Comparison of ENCODE assay signal across 2 cellular contexts in the genomic region with DNA sequence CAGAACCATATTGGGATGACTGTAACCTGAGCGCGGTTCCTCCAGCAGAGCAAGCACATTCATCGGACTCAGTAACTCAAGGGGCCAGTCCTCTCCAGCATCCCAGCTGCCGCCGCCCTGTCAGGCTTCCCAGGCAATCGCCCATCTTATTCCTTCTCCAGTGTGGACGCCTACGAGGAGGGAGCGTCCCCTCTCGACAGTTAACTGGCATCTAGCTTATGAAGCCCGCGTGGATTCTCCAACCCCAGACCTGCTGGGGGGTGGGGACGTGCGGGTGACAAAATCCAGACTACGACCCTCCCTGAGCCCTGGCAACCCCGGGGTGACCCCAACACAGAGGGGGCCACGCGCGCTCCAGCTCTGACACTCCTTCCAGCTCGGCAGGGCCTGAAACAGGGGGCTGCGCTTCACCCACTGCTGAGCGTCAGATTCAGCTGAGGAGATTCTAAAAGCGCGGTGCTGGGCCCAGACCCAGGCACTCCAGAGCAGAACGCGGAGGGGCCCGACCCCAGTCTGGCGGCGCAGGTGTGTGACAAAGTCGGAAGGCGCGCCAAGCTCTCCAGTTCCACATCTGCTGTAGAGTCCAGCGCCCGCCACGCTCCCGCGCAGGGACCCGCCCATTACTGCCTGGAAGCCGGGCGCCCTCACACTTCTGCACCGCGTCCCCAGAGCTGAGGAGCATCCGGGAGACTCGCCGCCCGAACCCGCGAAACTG.
A peak's percentile ranks its signal among the peaks of the same experiment; 100 is the strongest.
TF ChIP-seq lines count a peak whose summit lies in the region.

No MANE protein-coding gene starts in this region.

TF ChIP-seq in SK-N-SH treated with all-trans-retinoic acid at 6 μM for 48 hours, 23 proteins besides CTCF, POLR2A, EP300 and RAD21 (continued from another document):
- TF ChIP-seq, protein P1, sequence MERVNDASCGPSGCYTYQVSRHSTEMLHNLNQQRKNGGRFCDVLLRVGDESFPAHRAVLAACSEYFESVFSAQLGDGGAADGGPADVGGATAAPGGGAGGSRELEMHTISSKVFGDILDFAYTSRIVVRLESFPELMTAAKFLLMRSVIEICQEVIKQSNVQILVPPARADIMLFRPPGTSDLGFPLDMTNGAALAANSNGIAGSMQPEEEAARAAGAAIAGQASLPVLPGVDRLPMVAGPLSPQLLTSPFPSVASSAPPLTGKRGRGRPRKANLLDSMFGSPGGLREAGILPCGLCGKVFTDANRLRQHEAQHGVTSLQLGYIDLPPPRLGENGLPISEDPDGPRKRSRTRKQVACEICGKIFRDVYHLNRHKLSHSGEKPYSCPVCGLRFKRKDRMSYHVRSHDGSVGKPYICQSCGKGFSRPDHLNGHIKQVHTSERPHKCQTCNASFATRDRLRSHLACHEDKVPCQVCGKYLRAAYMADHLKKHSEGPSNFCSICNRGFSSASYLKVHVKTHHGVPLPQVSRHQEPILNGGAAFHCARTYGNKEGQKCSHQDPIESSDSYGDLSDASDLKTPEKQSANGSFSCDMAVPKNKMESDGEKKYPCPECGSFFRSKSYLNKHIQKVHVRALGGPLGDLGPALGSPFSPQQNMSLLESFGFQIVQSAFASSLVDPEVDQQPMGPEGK (CRISPR knock-in tag; IDR thresholded peaks at IDR 0.05; ENCODE audit: borderline replicate concordance) = no peak
- TF ChIP-seq, protein P2, sequence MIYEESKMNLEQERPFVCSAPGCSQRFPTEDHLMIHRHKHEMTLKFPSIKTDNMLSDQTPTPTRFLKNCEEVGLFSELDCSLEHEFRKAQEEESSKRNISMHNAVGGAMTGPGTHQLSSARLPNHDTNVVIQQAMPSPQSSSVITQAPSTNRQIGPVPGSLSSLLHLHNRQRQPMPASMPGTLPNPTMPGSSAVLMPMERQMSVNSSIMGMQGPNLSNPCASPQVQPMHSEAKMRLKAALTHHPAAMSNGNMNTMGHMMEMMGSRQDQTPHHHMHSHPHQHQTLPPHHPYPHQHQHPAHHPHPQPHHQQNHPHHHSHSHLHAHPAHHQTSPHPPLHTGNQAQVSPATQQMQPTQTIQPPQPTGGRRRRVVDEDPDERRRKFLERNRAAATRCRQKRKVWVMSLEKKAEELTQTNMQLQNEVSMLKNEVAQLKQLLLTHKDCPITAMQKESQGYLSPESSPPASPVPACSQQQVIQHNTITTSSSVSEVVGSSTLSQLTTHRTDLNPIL (CRISPR knock-in tag; IDR thresholded peaks at IDR 0.05; ENCODE audit: low read depth) = no peak
- TF ChIP-seq TOX (CRISPR knock-in tag; IDR thresholded peaks at IDR 0.05; ENCODE audit: borderline replicate concordance) = no peak
- TF ChIP-seq, protein P3, sequence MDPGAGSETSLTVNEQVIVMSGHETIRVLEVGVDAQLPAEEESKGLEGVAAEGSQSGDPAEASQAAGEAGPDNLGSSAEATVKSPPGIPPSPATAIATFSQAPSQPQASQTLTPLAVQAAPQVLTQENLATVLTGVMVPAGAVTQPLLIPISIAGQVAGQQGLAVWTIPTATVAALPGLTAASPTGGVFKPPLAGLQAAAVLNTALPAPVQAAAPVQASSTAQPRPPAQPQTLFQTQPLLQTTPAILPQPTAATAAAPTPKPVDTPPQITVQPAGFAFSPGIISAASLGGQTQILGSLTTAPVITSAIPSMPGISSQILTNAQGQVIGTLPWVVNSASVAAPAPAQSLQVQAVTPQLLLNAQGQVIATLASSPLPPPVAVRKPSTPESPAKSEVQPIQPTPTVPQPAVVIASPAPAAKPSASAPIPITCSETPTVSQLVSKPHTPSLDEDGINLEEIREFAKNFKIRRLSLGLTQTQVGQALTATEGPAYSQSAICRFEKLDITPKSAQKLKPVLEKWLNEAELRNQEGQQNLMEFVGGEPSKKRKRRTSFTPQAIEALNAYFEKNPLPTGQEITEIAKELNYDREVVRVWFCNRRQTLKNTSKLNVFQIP (CRISPR knock-in tag; IDR thresholded peaks at IDR 0.05; ENCODE audit: borderline replicate concordance, low read depth) = no peak
- TF ChIP-seq PPARA (CRISPR knock-in tag; IDR thresholded peaks at IDR 0.05; ENCODE audit: borderline replicate concordance) = no peak
- TF ChIP-seq GLIS3 (CRISPR knock-in tag; IDR thresholded peaks at IDR 0.05) = no peak
- TF ChIP-seq RARB (CRISPR knock-in tag; IDR thresholded peaks at IDR 0.05) = no peak
- no peak for TF ChIP-seq ZFP30 (CRISPR knock-in tag; IDR thresholded peaks at IDR 0.05)
- TF ChIP-seq, protein P4, sequence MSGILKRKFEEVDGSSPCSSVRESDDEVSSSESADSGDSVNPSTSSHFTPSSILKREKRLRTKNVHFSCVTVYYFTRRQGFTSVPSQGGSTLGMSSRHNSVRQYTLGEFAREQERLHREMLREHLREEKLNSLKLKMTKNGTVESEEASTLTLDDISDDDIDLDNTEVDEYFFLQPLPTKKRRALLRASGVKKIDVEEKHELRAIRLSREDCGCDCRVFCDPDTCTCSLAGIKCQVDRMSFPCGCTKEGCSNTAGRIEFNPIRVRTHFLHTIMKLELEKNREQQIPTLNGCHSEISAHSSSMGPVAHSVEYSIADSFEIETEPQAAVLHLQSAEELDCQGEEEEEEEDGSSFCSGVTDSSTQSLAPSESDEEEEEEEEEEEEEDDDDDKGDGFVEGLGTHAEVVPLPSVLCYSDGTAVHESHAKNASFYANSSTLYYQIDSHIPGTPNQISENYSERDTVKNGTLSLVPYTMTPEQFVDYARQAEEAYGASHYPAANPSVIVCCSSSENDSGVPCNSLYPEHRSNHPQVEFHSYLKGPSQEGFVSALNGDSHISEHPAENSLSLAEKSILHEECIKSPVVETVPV (CRISPR knock-in tag; IDR thresholded peaks at IDR 0.05) = no peak
- TF ChIP-seq TCF4 (CRISPR knock-in tag; IDR thresholded peaks at IDR 0.05; ENCODE audit: borderline replicate concordance) = no peak
- TF ChIP-seq BACH2 (CRISPR knock-in tag; IDR thresholded peaks at IDR 0.05; ENCODE audit: borderline replicate concordance) = no peak
- TF ChIP-seq ARNTL (CRISPR knock-in tag; IDR thresholded peaks at IDR 0.05; ENCODE audit: borderline replicate concordance, low read depth) = no peak
- no peak for TF ChIP-seq ESRRG (CRISPR knock-in tag; IDR thresholded peaks at IDR 0.05)
- TF ChIP-seq ZC3H10 (CRISPR knock-in tag; IDR thresholded peaks at IDR 0.05) = no peak
- TF ChIP-seq ISL1 (CRISPR knock-in tag; IDR thresholded peaks at IDR 0.05) = no peak
- TF ChIP-seq OSR1 (CRISPR knock-in tag; IDR thresholded peaks at IDR 0.05) = no peak
- no peak for TF ChIP-seq ZFP3 (CRISPR knock-in tag; IDR thresholded peaks at IDR 0.05)
- no peak for TF ChIP-seq ZNF565 (CRISPR knock-in tag; conservative IDR thresholded peaks at IDR 0.05; ENCODE audit: low read depth)

TF ChIP-seq in HepG2, 621 proteins besides CTCF, POLR2A, EP300 and RAD21 (continued from another document and continues in another):
- TF ChIP-seq, protein P5, sequence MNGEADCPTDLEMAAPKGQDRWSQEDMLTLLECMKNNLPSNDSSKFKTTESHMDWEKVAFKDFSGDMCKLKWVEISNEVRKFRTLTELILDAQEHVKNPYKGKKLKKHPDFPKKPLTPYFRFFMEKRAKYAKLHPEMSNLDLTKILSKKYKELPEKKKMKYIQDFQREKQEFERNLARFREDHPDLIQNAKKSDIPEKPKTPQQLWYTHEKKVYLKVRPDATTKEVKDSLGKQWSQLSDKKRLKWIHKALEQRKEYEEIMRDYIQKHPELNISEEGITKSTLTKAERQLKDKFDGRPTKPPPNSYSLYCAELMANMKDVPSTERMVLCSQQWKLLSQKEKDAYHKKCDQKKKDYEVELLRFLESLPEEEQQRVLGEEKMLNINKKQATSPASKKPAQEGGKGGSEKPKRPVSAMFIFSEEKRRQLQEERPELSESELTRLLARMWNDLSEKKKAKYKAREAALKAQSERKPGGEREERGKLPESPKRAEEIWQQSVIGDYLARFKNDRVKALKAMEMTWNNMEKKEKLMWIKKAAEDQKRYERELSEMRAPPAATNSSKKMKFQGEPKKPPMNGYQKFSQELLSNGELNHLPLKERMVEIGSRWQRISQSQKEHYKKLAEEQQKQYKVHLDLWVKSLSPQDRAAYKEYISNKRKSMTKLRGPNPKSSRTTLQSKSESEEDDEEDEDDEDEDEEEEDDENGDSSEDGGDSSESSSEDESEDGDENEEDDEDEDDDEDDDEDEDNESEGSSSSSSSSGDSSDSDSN (CRISPR knock-in tag; IDR thresholded peaks at IDR 0.05) = peak; percentile 56
- TF ChIP-seq HNRNPK (IDR thresholded peaks at IDR 0.05; ENCODE audit: low read depth, low read length, poor library complexity, severe bottlenecking) (peak; percentile 62), RBFOX2 (IDR thresholded peaks at IDR 0.05; ENCODE audit: low read depth, low read length) (peak; percentile 67), YEATS2 (CRISPR knock-in tag; IDR thresholded peaks at IDR 0.05; ENCODE audit: borderline replicate concordance) (0 out of 2 replicates have a peak, but pooled peaks have one; percentile 9), ZNF678 (CRISPR knock-in tag; IDR thresholded peaks at IDR 0.05) (no peak), RXRA (CRISPR knock-in tag; IDR thresholded peaks at IDR 0.05) (peak; percentile 51; the same call in 1 of the 2 replicates), ZFX (CRISPR knock-in tag; IDR thresholded peaks at IDR 0.05; ENCODE audit: low read depth) (no peak), ZNF546 (CRISPR knock-in tag; conservative IDR thresholded peaks at IDR 0.05) (no peak), DMAP1 (CRISPR knock-in tag; IDR thresholded peaks at IDR 0.05) (peak; percentile 34; the same call in 1 of the 2 replicates), KDM3A (CRISPR knock-in tag; IDR thresholded peaks at IDR 0.05; ENCODE audit: low read depth) (0 out of 2 replicates have a peak, but pooled peaks have one; percentile 54), ZFYVE20 (CRISPR knock-in tag; IDR thresholded peaks at IDR 0.05; ENCODE audit: borderline replicate concordance, low read depth) (no peak), KLF6 (CRISPR knock-in tag; IDR thresholded peaks at IDR 0.05) (0 out of 2 replicates have a peak, but pooled peaks have one; percentile 3), MTF2 (CRISPR knock-in tag; IDR thresholded peaks at IDR 0.05; ENCODE audit: borderline replicate concordance) (no peak), KLF9 (CRISPR knock-in tag; IDR thresholded peaks at IDR 0.05; ENCODE audit: low read depth) (no peak), ZFP90 (CRISPR knock-in tag; IDR thresholded peaks at IDR 0.05; ENCODE audit: borderline replicate concordance) (peak; percentile 60; the same call in 1 of the 2 replicates), HOXA3 (CRISPR knock-in tag; IDR thresholded peaks at IDR 0.05) (0 out of 2 replicates have a peak, but pooled peaks have one; percentile 26), ZNF441 (CRISPR knock-in tag; IDR thresholded peaks at IDR 0.05; ENCODE audit: borderline replicate concordance) (no peak), ELF3 (CRISPR knock-in tag; IDR thresholded peaks at IDR 0.05) (peak; percentile 7; the same call in 1 of the 2 replicates), KMT2B (CRISPR knock-in tag; IDR thresholded peaks at IDR 0.05) (peak; percentile 32; the same call in 1 of the 2 replicates), PCBP1 (IDR thresholded peaks at IDR 0.05; ENCODE audit: borderline replicate concordance, low read depth, low read length) (0 out of 2 replicates have a peak, but pooled peaks have one; percentile 53), ASH2L (IDR thresholded peaks at IDR 0.05; ENCODE audit: insufficient read length, low read depth, low read length) (peak; percentile 31), ZEB1 (IDR thresholded peaks at IDR 0.05; ENCODE audit: insufficient replicate concordance, low read depth) (peak; percentile 50), CREM (IDR thresholded peaks at IDR 0.05) (0 out of 2 replicates have a peak, but pooled peaks have one; percentile 19), CREM (CRISPR knock-in tag; IDR thresholded peaks at IDR 0.05) (no peak), ZFP37 (CRISPR knock-in tag; IDR thresholded peaks at IDR 0.05; ENCODE audit: borderline replicate concordance) (no peak), IRX3 (CRISPR knock-in tag; IDR thresholded peaks at IDR 0.05; ENCODE audit: borderline replicate concordance, low read depth) (no peak), ZNF33A (CRISPR knock-in tag; IDR thresholded peaks at IDR 0.05; ENCODE audit: borderline replicate concordance) (no peak), ZC3H4 (CRISPR knock-in tag; IDR thresholded peaks at IDR 0.05; ENCODE audit: borderline replicate concordance) (no peak)
- TF ChIP-seq, protein P6, sequence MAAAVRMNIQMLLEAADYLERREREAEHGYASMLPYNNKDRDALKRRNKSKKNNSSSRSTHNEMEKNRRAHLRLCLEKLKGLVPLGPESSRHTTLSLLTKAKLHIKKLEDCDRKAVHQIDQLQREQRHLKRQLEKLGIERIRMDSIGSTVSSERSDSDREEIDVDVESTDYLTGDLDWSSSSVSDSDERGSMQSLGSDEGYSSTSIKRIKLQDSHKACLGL (CRISPR knock-in tag; IDR thresholded peaks at IDR 0.05) = 0 out of 2 replicates have a peak, but pooled peaks have one; percentile 11
- TF ChIP-seq, protein P7, sequence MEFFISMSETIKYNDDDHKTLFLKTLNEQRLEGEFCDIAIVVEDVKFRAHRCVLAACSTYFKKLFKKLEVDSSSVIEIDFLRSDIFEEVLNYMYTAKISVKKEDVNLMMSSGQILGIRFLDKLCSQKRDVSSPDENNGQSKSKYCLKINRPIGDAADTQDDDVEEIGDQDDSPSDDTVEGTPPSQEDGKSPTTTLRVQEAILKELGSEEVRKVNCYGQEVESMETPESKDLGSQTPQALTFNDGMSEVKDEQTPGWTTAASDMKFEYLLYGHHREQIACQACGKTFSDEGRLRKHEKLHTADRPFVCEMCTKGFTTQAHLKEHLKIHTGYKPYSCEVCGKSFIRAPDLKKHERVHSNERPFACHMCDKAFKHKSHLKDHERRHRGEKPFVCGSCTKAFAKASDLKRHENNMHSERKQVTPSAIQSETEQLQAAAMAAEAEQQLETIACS (CRISPR knock-in tag; IDR thresholded peaks at IDR 0.05) = no peak
- TF ChIP-seq, protein P8, sequence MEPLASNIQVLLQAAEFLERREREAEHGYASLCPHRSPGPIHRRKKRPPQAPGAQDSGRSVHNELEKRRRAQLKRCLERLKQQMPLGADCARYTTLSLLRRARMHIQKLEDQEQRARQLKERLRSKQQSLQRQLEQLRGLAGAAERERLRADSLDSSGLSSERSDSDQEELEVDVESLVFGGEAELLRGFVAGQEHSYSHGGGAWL (CRISPR knock-in tag; IDR thresholded peaks at IDR 0.05) = 0 out of 2 replicates have a peak, but pooled peaks have one; percentile 25
- TF ChIP-seq, protein P9, sequence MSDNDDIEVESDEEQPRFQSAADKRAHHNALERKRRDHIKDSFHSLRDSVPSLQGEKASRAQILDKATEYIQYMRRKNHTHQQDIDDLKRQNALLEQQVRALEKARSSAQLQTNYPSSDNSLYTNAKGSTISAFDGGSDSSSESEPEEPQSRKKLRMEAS (IDR thresholded peaks at IDR 0.05) = peak; percentile 13; the same call in 1 of the 2 replicates
- TF ChIP-seq, protein P10, sequence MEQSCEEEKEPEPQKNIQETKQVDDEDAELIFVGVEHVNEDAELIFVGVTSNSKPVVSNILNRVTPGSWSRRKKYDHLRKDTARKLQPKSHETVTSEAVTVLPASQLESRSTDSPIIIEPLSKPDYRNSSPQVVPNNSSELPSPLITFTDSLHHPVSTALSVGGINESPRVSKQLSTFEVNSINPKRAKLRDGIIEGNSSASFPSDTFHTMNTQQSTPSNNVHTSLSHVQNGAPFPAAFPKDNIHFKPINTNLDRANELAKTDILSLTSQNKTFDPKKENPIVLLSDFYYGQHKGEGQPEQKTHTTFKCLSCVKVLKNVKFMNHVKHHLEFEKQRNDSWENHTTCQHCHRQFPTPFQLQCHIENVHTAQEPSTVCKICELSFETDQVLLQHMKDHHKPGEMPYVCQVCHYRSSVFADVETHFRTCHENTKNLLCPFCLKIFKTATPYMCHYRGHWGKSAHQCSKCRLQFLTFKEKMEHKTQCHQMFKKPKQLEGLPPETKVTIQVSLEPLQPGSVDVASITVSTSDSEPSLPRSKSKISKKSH (CRISPR knock-in tag; IDR thresholded peaks at IDR 0.05; ENCODE audit: borderline replicate concordance) = peak; percentile 56; the same call in 1 of the 2 replicates
